In genomic region chr1:201838381-201838780, GRCh38 we compare ENCODE assay signal across 22 cellular contexts.
"Had no signal": no experiment of that assay in that cellular context is flagged by ENCODE, and none has a peak within 500 bp of the region (broad histone marks: within the 10 kb centered on the region; RNA-seq: fewer than 3 reads in every experiment).

No MANE protein-coding gene starts in this region.

- H3K9me3 Mint-ChIP-seq: activated T-helper 17 cell treated with anti-CD3 and anti-CD28 coated beads, Interleukin-2, amount 50 U/mL, for 72 hours; nephron had no signal

- H3K4me2 ChIP-seq: hepatocyte had no signal

- H3K4me3 ChIP-seq: ascending aorta, breast epithelium, dorsolateral prefrontal cortex, hepatocyte, right atrium auricular region, tibial nerve had no signal

- H3K27ac ChIP-seq: ascending aorta, breast epithelium, dorsolateral prefrontal cortex, hepatocyte, right atrium auricular region, tibial nerve had no signal

- H3K27ac Mint-ChIP-seq: activated T-helper 17 cell treated with anti-CD3 and anti-CD28 coated beads, Interleukin-2, amount 50 U/mL, for 72 hours; nephron had no signal

- FAIRE-seq: kidney, small intestine had no signal

- H3K9me3 ChIP-seq: ascending aorta, breast epithelium, right atrium auricular region, tibial nerve had no signal

- H3K36me3 ChIP-seq: ascending aorta, breast epithelium, right atrium auricular region had no signal

- H3K4me1 Mint-ChIP-seq: nephron had no signal

- H3K27me3 Mint-ChIP-seq: activated T-helper 17 cell treated with anti-CD3 and anti-CD28 coated beads, Interleukin-2, amount 50 U/mL, for 72 hours; progenitor cell of endocrine pancreas had no signal

- DNase-seq: activated naive CD4-positive, alpha-beta T cell treated with Interleukin-2 at 50 U/mL for 16 hours; activated T-cell treated with anti-CD3 and anti-CD28 coated beads for 4 hours; dorsolateral prefrontal cortex; erythroblast; kidney; left ventricle myocardium superior; mesendoderm; occipital lobe; small intestine; stimulated activated CD4-positive, alpha-beta T cell treated with anti-CD3 and anti-CD28 coated beads, Interleukin-4, amount 100 ng/mL, for 4 hours; stimulated activated CD8-positive, alpha-beta memory T cell treated with anti-CD3 and anti-CD28 coated beads, Interleukin-4, amount 100 ng/mL, for 48 hours; stimulated activated naive CD4-positive, alpha-beta T cell treated with Interleukin-2 at 50 U/mL for 16 hours; substantia nigra; SW 1271 had no signal

- H3K4me3 Mint-ChIP-seq: activated T-helper 17 cell treated with anti-CD3 and anti-CD28 coated beads, Interleukin-2, amount 50 U/mL, for 72 hours; nephron had no signal

- H2AFZ ChIP-seq: hepatocyte had no signal

- H3K27me3 ChIP-seq: ascending aorta, breast epithelium, dorsolateral prefrontal cortex, hepatocyte, right atrium auricular region, tibial nerve had no signal

- H3K4me1 ChIP-seq: breast epithelium had no signal

- ATAC-seq: activated T-helper 17 cell treated with anti-CD3 and anti-CD28 coated beads, Interleukin-2, amount 50 U/mL, for 72 hours; left ventricle myocardium superior had no signal
